In the genomic region with DNA sequence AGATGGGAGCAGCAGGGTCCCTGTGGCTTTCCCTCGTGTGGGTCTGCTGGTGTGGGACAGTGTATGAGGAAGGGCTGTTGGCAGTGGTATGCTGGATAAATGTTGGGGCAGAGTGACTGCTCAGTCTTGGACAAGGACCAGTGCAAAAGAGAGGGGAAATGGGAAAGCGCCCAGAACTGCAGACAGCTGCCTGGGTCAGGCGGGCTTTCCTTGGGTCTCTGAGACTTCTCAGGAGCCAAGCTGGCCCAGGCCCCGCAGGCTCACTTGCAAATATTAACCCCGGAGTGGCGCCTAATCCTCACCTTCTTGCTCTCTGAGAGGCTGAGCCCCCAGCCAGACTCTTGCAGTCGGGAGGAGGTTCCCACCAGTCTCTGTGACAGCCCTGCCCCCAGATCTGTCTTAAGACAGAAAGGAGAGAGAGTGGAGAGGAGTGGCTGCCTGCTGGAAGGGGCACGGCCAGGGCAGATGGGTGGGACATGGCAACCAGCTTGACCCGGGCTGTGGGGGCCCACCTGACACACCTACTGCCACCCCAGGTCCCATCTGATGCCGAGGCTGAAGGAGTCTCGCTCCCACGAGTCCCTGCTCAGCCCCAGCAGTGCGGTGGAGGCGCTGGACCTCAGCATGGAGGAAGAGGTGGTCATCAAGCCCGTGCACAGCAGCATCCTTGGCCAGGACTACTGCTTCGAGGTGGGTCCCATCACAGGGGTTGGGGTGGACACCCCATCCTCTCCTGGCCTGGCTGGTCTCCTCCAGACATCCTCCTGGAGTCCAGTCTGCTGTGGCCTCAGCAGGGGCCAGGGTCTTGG, we compare ENCODE assay signal across 23 cellular contexts.
A peak's percentile ranks its signal among the peaks of the same experiment; 100 is the strongest.
DNase-seq lines count a peak whose midpoint lies in the region; ATAC-seq and TF ChIP-seq lines count a peak whose summit lies in the region.
"Had no signal": no experiment of that assay in that cellular context is flagged by ENCODE, and none has a peak within 500 bp of the region (broad histone marks: within the 10 kb centered on the region; RNA-seq: fewer than 3 reads in every experiment).

No MANE protein-coding gene starts in this region.

- DNase-seq in WTC11 (ENCODE audit: low spot score) = no peak
- DNase-seq in breast epithelium (ENCODE audit: low spot score in 2 of 2) = no peak
- peak in 28 of 49 donors; percentile 10 to 65 (median 38) for DNase-seq in substantia nigra (lab: John Stamatoyannopoulos, UW)
- DNase-seq in stimulated activated effector memory CD8-positive, alpha-beta T cell treated with anti-CD3 and anti-CD28 coated beads, Interleukin-12 subunit alpha, Interleukin-12 subunit beta, amount 100 ng/mL, for 72 hours (ENCODE audit: low spot score in 2 of 2) = no peak
- DNase-seq in iPS-NIHi11 (ENCODE audit: low spot score) = no peak
- no peak for DNase-seq in NCI-H1694 (lab: John Stamatoyannopoulos, UW)
- DNase-seq: activated gamma-delta T cell treated with Interleukin-2 at 50 U/mL for 16 hours; activated T-cell treated with anti-CD3 and anti-CD28 coated beads, Interleukin-2, amount 50 U/mL, for 48 hours; EL; GOT3; HFFc6; immature natural killer cell; left cardiac atrium; mesenchymal stem cell; NCI-H146; NCI-H446; NCI-H774; occipital lobe; stimulated activated naive CD4-positive, alpha-beta T cell; T1000 had no signal

- ATAC-seq in WTC11 = no peak
- ATAC-seq in stimulated activated effector memory CD8-positive, alpha-beta T cell treated with anti-CD3 and anti-CD28 coated beads, Interleukin-12 subunit alpha, Interleukin-12 subunit beta, amount 100 ng/mL, for 72 hours = no peak
- ATAC-seq: left cardiac atrium had no signal

- no peaks in the 10 kb centered on the region for H3K4me1 Mint-ChIP-seq in WTC11
- H3K4me1 Mint-ChIP-seq in nephron = peaks cover 14% of the 10 kb centered on the region
- H3K4me1 Mint-ChIP-seq in stimulated activated effector memory CD8-positive, alpha-beta T cell treated with anti-CD3 and anti-CD28 coated beads, Interleukin-12 subunit alpha, Interleukin-12 subunit beta, amount 100 ng/mL, for 72 hours = no peaks in the 10 kb centered on the region
- H3K4me1 Mint-ChIP-seq: immature natural killer cell had no signal

- intact Hi-C loops in breast epithelium (cut with DNase I; ENCODE audit: low total_unique reads) = no loop called here

- H3K9me3 Mint-ChIP-seq in WTC11 (no peaks in the 10 kb centered on the region), nephron (no peaks in the 10 kb centered on the region)
- H3K9me3 Mint-ChIP-seq in stimulated activated effector memory CD8-positive, alpha-beta T cell treated with anti-CD3 and anti-CD28 coated beads, Interleukin-12 subunit alpha, Interleukin-12 subunit beta, amount 100 ng/mL, for 72 hours = no peaks in the 10 kb centered on the region
- H3K9me3 Mint-ChIP-seq: HFFc6, immature natural killer cell had no signal

- peak overlapping the region; percentile 57; the same call in 1 of the 2 replicates for H3K27ac Mint-ChIP-seq in WTC11
- peak overlapping the region; percentile 27 to 62 (median 35) for H3K27ac Mint-ChIP-seq in nephron
- no peak overlapping the region for H3K27ac Mint-ChIP-seq in stimulated activated effector memory CD8-positive, alpha-beta T cell treated with anti-CD3 and anti-CD28 coated beads, Interleukin-12 subunit alpha, Interleukin-12 subunit beta, amount 100 ng/mL, for 72 hours
- H3K27ac Mint-ChIP-seq: HFFc6, immature natural killer cell had no signal

- no peaks in the 10 kb centered on the region for H3K27me3 ChIP-seq in breast epithelium
- H3K27me3 ChIP-seq: BLaER1 treated with 17β-estradiol and CSF1 and Interleukin-3, amounts not matched to agents 10 nM and 100 nM; SJSA1 had no signal

- H3K27ac ChIP-seq in breast epithelium = peak overlapping the region; percentile 13 to 91
- H3K27ac ChIP-seq in substantia nigra (ENCODE audit: low read depth, low read length, poor library complexity, severe bottlenecking) = no peak overlapping the region
- H3K27ac ChIP-seq: BLaER1 treated with 17β-estradiol and CSF1 and Interleukin-3, amounts not matched to agents 10 nM and 100 nM; SJSA1 had no signal

- peaks cover 20 to 37% of the 10 kb centered on the region in 2 donors for H3K4me1 ChIP-seq in breast epithelium
- H3K4me1 ChIP-seq: SJSA1 had no signal

- POLR2A ChIA-PET in WTC11 (lab: Charles Lee) = interaction anchor here (0.5 to 0.6 kb wide), 2 partner anchors 15 to 348 kb away, joined by 3 to 4 read pairs; no protein-coding TSS in a partner anchor

- H3K4me3 Mint-ChIP-seq in WTC11 = no peak overlapping the region
- no peak overlapping the region for H3K4me3 Mint-ChIP-seq in nephron
- H3K4me3 Mint-ChIP-seq in stimulated activated effector memory CD8-positive, alpha-beta T cell treated with anti-CD3 and anti-CD28 coated beads, Interleukin-12 subunit alpha, Interleukin-12 subunit beta, amount 100 ng/mL, for 72 hours = no peak overlapping the region
- H3K4me3 Mint-ChIP-seq: HFFc6, immature natural killer cell had no signal

- H3K36me3 ChIP-seq in breast epithelium = no peaks in the 10 kb centered on the region
- H3K36me3 ChIP-seq: SJSA1 had no signal

- no peak for TF ChIP-seq POLR2A in breast epithelium (IDR thresholded peaks at IDR 0.05)

- peaks cover 7% of the 10 kb centered on the region for H3K36me3 Mint-ChIP-seq in WTC11
- peaks cover 19% of the 10 kb centered on the region for H3K36me3 Mint-ChIP-seq in nephron (ENCODE audit: low read depth)
- no peaks in the 10 kb centered on the region for H3K36me3 Mint-ChIP-seq in stimulated activated effector memory CD8-positive, alpha-beta T cell treated with anti-CD3 and anti-CD28 coated beads, Interleukin-12 subunit alpha, Interleukin-12 subunit beta, amount 100 ng/mL, for 72 hours
- H3K36me3 Mint-ChIP-seq: immature natural killer cell had no signal

- H3K9me3 ChIP-seq in breast epithelium = no peaks in the 10 kb centered on the region
- H3K9me3 ChIP-seq: BLaER1 treated with 17β-estradiol and CSF1 and Interleukin-3, amounts not matched to agents 10 nM and 100 nM; SJSA1 had no signal

- no peak for TF ChIP-seq CTCF in WTC11 (IDR thresholded peaks at IDR 0.05)
- no peak for TF ChIP-seq CTCF in breast epithelium (IDR thresholded peaks at IDR 0.05)
- TF ChIP-seq CTCF in nephron (IDR thresholded peaks at IDR 0.05; ENCODE audit: unreplicated experiment in 3 of 3) = no peak

- no peaks in the 10 kb centered on the region for H3K27me3 Mint-ChIP-seq in WTC11 (ENCODE audit: low read depth)
- H3K27me3 Mint-ChIP-seq in nephron (ENCODE audit: low read depth) = no peaks in the 10 kb centered on the region

- H3K4me3 ChIP-seq in breast epithelium = no peak overlapping the region
- H3K4me3 ChIP-seq: BLaER1 treated with 17β-estradiol and CSF1 and Interleukin-3, amounts not matched to agents 10 nM and 100 nM; SJSA1 had no signal

- CTCF ChIA-PET in WTC11 (lab: Charles Lee) = no interaction called here

TF ChIP-seq in WTC11, 78 proteins besides CTCF, POLR2A, EP300 and RAD21:
- TF ChIP-seq, protein P1, sequence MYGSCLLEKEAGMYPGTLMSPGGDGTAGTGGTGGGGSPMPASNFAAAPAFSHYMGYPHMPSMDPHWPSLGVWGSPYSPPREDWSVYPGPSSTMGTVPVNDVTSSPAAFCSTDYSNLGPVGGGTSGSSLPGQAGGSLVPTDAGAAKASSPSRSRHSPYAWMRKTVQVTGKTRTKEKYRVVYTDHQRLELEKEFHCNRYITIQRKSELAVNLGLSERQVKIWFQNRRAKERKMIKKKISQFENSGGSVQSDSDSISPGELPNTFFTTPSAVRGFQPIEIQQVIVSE (CRISPR knock-in tag; IDR thresholded peaks at IDR 0.05; ENCODE audit: borderline replicate concordance) = no peak
- TF ChIP-seq, protein P2, sequence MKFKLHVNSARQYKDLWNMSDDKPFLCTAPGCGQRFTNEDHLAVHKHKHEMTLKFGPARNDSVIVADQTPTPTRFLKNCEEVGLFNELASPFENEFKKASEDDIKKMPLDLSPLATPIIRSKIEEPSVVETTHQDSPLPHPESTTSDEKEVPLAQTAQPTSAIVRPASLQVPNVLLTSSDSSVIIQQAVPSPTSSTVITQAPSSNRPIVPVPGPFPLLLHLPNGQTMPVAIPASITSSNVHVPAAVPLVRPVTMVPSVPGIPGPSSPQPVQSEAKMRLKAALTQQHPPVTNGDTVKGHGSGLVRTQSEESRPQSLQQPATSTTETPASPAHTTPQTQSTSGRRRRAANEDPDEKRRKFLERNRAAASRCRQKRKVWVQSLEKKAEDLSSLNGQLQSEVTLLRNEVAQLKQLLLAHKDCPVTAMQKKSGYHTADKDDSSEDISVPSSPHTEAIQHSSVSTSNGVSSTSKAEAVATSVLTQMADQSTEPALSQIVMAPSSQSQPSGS (CRISPR knock-in tag; IDR thresholded peaks at IDR 0.05; ENCODE audit: borderline replicate concordance, low read depth) = no peak
- TF ChIP-seq, protein P3, sequence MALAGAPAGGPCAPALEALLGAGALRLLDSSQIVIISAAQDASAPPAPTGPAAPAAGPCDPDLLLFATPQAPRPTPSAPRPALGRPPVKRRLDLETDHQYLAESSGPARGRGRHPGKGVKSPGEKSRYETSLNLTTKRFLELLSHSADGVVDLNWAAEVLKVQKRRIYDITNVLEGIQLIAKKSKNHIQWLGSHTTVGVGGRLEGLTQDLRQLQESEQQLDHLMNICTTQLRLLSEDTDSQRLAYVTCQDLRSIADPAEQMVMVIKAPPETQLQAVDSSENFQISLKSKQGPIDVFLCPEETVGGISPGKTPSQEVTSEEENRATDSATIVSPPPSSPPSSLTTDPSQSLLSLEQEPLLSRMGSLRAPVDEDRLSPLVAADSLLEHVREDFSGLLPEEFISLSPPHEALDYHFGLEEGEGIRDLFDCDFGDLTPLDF (CRISPR knock-in tag; IDR thresholded peaks at IDR 0.05) = no peak
TF ChIP-seq in WTC11: peak in this region for 0.

Comparison
In these comparisons a context has a peak if more than half of its experiments do, and no peak if none do; other contexts are left out.
1. DNase-seq: peak in substantia nigra (28 of 49); none in WTC11 (single experiment), breast epithelium (0 of 2), stimulated activated effector memory CD8-positive, alpha-beta T cell treated with anti-CD3 and anti-CD28 coated beads, Interleukin-12 subunit alpha, Interleukin-12 subunit beta, amount 100 ng/mL, for 72 hours (0 of 2), iPS-NIHi11 (single experiment) and NCI-H1694 (single experiment).